9 cellular contexts compared by ENCODE assay signal in the genomic region with DNA sequence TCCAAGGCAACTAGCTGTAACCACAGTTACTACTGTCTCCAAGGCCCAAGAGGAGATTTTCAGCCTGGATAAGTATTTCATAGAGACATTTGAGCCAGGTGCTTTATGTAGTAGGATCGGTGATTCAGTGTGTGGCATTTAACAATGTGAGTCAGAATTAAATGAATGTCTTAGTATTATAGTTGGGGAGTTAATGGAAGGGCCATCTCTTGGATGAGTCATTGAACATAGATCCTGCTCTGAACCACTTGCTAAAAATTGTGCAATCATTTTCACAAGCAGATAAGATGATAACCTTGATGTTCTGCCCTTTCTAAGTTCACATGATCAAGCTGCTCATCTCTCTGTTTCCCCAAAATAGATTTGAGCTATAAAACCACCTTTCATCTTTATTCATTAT.
DNase-seq lines count a peak whose midpoint lies in the region; ATAC-seq and TF ChIP-seq lines count a peak whose summit lies in the region.
"Had no signal": no experiment of that assay in that cellular context is flagged by ENCODE, and none has a peak within 500 bp of the region (broad histone marks: within the 10 kb centered on the region; RNA-seq: fewer than 3 reads in every experiment).

No MANE protein-coding gene starts in this region.

- H3K9me3 ChIP-seq in adrenal gland (replicated peaks in 1 of 3) (peaks cover 0 to 5% (median 0%) of the 10 kb centered on the region in 3 donors), right lobe of liver (no peaks in the 10 kb centered on the region)

- H3K4me1 ChIP-seq in adrenal gland (replicated peaks in 1 of 2) = peaks cover 6 to 24% of the 10 kb centered on the region in 2 donors
- peaks cover 0 to 13% (median 0%) of the 10 kb centered on the region in 4 donors for H3K4me1 ChIP-seq in right lobe of liver

- peak; percentile 76 to 91 (median 89) for ATAC-seq in right lobe of liver
- ATAC-seq in HG02610 (IDR thresholded peaks at IDR 0.05; ENCODE audit: unreplicated experiment) = no peak
- ATAC-seq in GM19324 (IDR thresholded peaks at IDR 0.05; ENCODE audit: low FRiP score, unreplicated experiment) = no peak

- peak; percentile 47 for DNase-seq in CD1c-positive myeloid dendritic cell (ENCODE audit: extremely low spot score)
- DNase-seq in LoVo (ENCODE audit: low spot score) = peak; percentile 82
- DNase-seq in adrenal gland = peak in 4 of 7 donors; percentile 22 to 64 (median 24)
- no peak for DNase-seq in right lobe of liver
- DNase-seq in middle frontal gyrus (ENCODE audit: extremely low spot score, low spot score) = no peak
- DNase-seq in GM19238 (ENCODE audit: insufficient read length, low spot score) = no peak
- DNase-seq: activated gamma-delta T cell had no signal

- no peaks in the 10 kb centered on the region for H3K36me3 ChIP-seq in adrenal gland (replicated peaks in 1 of 2)
- H3K36me3 ChIP-seq in right lobe of liver = no peaks in the 10 kb centered on the region

- intact Hi-C loops in adrenal gland (cut with DNase I) = no loop called here
- intact Hi-C loops in right lobe of liver (cut with DNase I) = no loop called here

- 30 to 41% (median 36%) methylated on average over 1 of the region's 1 CpG for WGBS in adrenal gland, 4 donors
- WGBS in right lobe of liver (ENCODE audit: insufficient coverage, low coverage, low lambda C conversion rate, missing lambda C conversion rate) = 71% methylated on average over 1 of the region's 1 CpG

- H3K4me3 ChIP-seq in adrenal gland (no peak overlapping the region), right lobe of liver (no peak overlapping the region)

- H3K27ac ChIP-seq in adrenal gland = peak overlapping the region in 4 of 5 donors; percentile 31 to 76 (median 56)
- H3K27ac ChIP-seq in right lobe of liver = peak overlapping the region in 1 of 3 donors; percentile 50

- H3K27me3 ChIP-seq in adrenal gland = no peaks in the 10 kb centered on the region
- no peaks in the 10 kb centered on the region for H3K27me3 ChIP-seq in right lobe of liver

- TF ChIP-seq CTCF in adrenal gland (IDR thresholded peaks at IDR 0.05) = no peak
- no peak for TF ChIP-seq CTCF in right lobe of liver (IDR thresholded peaks at IDR 0.05)

- no peak for TF ChIP-seq POLR2A in adrenal gland (IDR thresholded peaks at IDR 0.05)
- TF ChIP-seq POLR2A in right lobe of liver (IDR thresholded peaks at IDR 0.05) = no peak

Comparison
In these comparisons a context has a peak if more than half of its experiments do, and no peak if none do; other contexts are left out.
1. DNase-seq: peak in CD1c-positive myeloid dendritic cell (single experiment), LoVo (single experiment) and adrenal gland (4 of 7); none in right lobe of liver (0 of 3), middle frontal gyrus (single experiment) and GM19238 (single experiment).
2. ATAC-seq: peak in right lobe of liver (4 of 4); none in HG02610 (single experiment) and GM19324 (single experiment).